Comparison of ENCODE assay signal across 8 cellular contexts in the genomic region with DNA sequence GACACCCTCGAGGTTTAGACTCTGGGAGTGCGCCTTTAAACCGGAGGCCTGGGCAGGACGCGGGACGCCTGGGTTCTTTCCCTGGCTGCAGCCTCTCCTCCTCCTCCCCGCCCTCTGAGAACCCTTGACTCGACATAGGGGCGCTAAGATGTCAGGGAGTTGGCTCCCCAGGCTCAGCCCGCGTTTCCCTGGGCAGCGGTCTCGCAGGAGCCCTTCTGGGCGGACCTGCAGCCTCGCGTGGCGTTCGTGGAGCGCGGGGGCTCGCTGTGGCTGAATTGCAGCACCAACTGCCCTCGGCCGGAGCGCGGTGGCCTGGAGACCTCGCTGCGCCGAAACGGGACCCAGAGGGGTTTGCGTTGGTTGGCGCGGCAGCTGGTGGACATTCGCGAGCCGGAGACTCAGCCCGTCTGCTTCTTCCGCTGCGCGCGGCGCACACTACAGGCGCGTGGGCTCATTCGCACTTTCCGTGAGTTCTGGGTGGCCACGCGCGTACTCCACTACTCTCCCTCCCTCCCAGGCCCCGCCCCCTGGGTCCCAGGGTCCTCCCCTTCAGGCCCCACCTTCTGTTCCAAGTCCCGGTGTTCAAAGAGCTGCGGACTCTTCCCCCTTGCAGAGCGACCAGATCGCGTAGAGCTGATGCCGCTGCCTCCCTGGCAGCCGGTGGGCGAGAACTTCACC. TPM values are rescaled to one million over a fixed set of nuclear protein-coding genes. Genes with fewer than 3 reads are reported as not detected.
A peak's percentile ranks its signal among the peaks of the same experiment; 100 is the strongest.
DNase-seq lines count a peak whose midpoint lies in the region; ATAC-seq, FAIRE-seq and TF ChIP-seq lines count a peak whose summit lies in the region.

No MANE protein-coding gene starts in this region.

- DNase-seq in AG08396 (ENCODE audit: low spot score) (peak; percentile 85), H54 (ENCODE audit: insufficient read length, low spot score) (no peak), bronchial epithelial cell (ENCODE audit: low read depth) (peak; percentile 36), left lobe of liver (ENCODE audit: low spot score) (no peak), epidermal melanocyte (ENCODE audit: insufficient read length, low spot score) (no peak), frontal cortex (ENCODE audit: low spot score in 2 of 2) (no peak)

- no peaks in the 10 kb centered on the region for H3K79me2 ChIP-seq in SU-DHL-6 (ENCODE audit: insufficient read depth, low read length)

- no peaks in the 10 kb centered on the region for H3K36me3 ChIP-seq in SU-DHL-6 (ENCODE audit: low read length)
- H3K36me3 ChIP-seq in bronchial epithelial cell (ENCODE audit: control insufficient read depth, insufficient read depth, low read length): peaks cover 14% of the 10 kb centered on the region

- no peak overlapping the region for H2AFZ ChIP-seq in SU-DHL-6 (ENCODE audit: low read depth, low read length, severe bottlenecking)

- H3K9me3 ChIP-seq in SU-DHL-6 (ENCODE audit: insufficient read depth, low read length): no peaks in the 10 kb centered on the region

- no peak for TF ChIP-seq CTCF in SU-DHL-6 (IDR thresholded peaks at IDR 0.05; ENCODE audit: insufficient read depth, low read length, poor library complexity, severe bottlenecking)
- no peak for TF ChIP-seq CTCF in bronchial epithelial cell (IDR thresholded peaks at IDR 0.05; ENCODE audit: insufficient read depth, low read length, severe bottlenecking)

- no peaks in the 10 kb centered on the region for H3K9me2 ChIP-seq in SU-DHL-6 (replicated peaks; ENCODE audit: insufficient read depth, low read length)

- H3K36me3 Mint-ChIP-seq in stimulated activated memory B cell treated with anti-CD40 and anti-IgM and Interleukin-4, amounts not matched to agents 10 μg/mL and 1 μg/mL and 100 μg/mL, for 72 hours: peaks cover 12% of the 10 kb centered on the region

- H3K27me3 Mint-ChIP-seq in stimulated activated memory B cell treated with anti-CD40 and anti-IgM and Interleukin-4, amounts not matched to agents 10 μg/mL and 1 μg/mL and 100 μg/mL, for 72 hours: peaks cover 79% of the 10 kb centered on the region

- H3K4me3 Mint-ChIP-seq in stimulated activated memory B cell treated with anti-CD40 and anti-IgM and Interleukin-4, amounts not matched to agents 10 μg/mL and 1 μg/mL and 100 μg/mL, for 72 hours: peak overlapping the region; percentile 72

- no peak overlapping the region for H3K27ac ChIP-seq in SU-DHL-6 (ENCODE audit: low read depth, low read length)

- H3F3A ChIP-seq in SU-DHL-6 (ENCODE audit: insufficient read depth): peaks cover 8% of the 10 kb centered on the region

- peaks cover 80% of the 10 kb centered on the region for H3K4me1 Mint-ChIP-seq in stimulated activated memory B cell treated with anti-CD40 and anti-IgM and Interleukin-4, amounts not matched to agents 10 μg/mL and 1 μg/mL and 100 μg/mL, for 72 hours

- peak; percentile 38; the same call in 1 of the 2 replicates for TF ChIP-seq POLR2A in H54 (IDR thresholded peaks at IDR 0.05; ENCODE audit: low read depth, low read length)

- peaks cover 5% of the 10 kb centered on the region for H3K9me3 Mint-ChIP-seq in stimulated activated memory B cell treated with anti-CD40 and anti-IgM and Interleukin-4, amounts not matched to agents 10 μg/mL and 1 μg/mL and 100 μg/mL, for 72 hours

- H3K4me3 ChIP-seq in SU-DHL-6 (ENCODE audit: insufficient read depth, low read length, poor library complexity, severe bottlenecking) (peak overlapping the region; percentile 58), bronchial epithelial cell (ENCODE audit: low read depth, low read length) (peak overlapping the region; percentile 67)

- peak overlapping the region; percentile 80 for H3K4me2 ChIP-seq in SU-DHL-6 (ENCODE audit: low read depth, low read length, poor library complexity, severe bottlenecking)

- FAIRE-seq in H54 (lab: Jason Lieb, UNC) (no peak), bronchial epithelial cell (lab: Jason Lieb, UNC) (no peak), frontal cortex (lab: Jason Lieb, UNC) (no peak)

- ATAC-seq in left lobe of liver: peak; percentile 47
- peak; percentile 29 for ATAC-seq in stimulated activated memory B cell treated with anti-CD40 and anti-IgM and Interleukin-4, amounts not matched to agents 10 μg/mL and 1 μg/mL and 100 μg/mL, for 72 hours

- H3K27ac Mint-ChIP-seq in stimulated activated memory B cell treated with anti-CD40 and anti-IgM and Interleukin-4, amounts not matched to agents 10 μg/mL and 1 μg/mL and 100 μg/mL, for 72 hours: peak overlapping the region; percentile 67

- no peaks in the 10 kb centered on the region for H4K20me1 ChIP-seq in SU-DHL-6 (ENCODE audit: low read depth, low read length)

- H3K27me3 ChIP-seq in SU-DHL-6 (ENCODE audit: low read length): no peaks in the 10 kb centered on the region
- no peaks in the 10 kb centered on the region for H3K27me3 ChIP-seq in bronchial epithelial cell (ENCODE audit: control insufficient read depth, insufficient read depth, low read length)

- H3K9ac ChIP-seq in SU-DHL-6 (ENCODE audit: low read length): peak overlapping the region; percentile 62

RNA-seq across cellular contexts. Expression of a gene that starts 1.3 kb away (rescaled TPM):
- total RNA-seq in bronchial epithelial cell (3.7 and 3.9 TPM in 2 replicates), left lobe of liver (0.30 TPM), frontal cortex (6.1 TPM)

RNA-seq across cellular contexts. Expression of a gene that starts 4.3 kb away (rescaled TPM):
- total RNA-seq in bronchial epithelial cell (4.0 and 10.8 TPM in 2 replicates), left lobe of liver (0.15 TPM), frontal cortex (0.41 TPM)

RNA-seq across cellular contexts. Expression of a gene that starts 18.6 kb away (rescaled TPM):
- 0.26 and 0.53 TPM in 2 replicates for total RNA-seq in bronchial epithelial cell
- total RNA-seq in left lobe of liver: 4.2 TPM
- 1.6 TPM for total RNA-seq in frontal cortex

RNA-seq across cellular contexts. Expression of a gene that starts 20.1 kb away (rescaled TPM):
- total RNA-seq in bronchial epithelial cell (0.79 and 0.90 TPM in 2 replicates), left lobe of liver (5.9 TPM), frontal cortex (0.41 TPM)

RNA-seq across cellular contexts. Expression of a gene that starts 24.8 kb away (rescaled TPM):
- total RNA-seq in bronchial epithelial cell (21.8 and 24.2 TPM in 2 replicates), left lobe of liver (11.0 TPM), frontal cortex (11.4 TPM)

Comparison
In these comparisons a context has a peak if more than half of its experiments do, and no peak if none do; other contexts are left out.
1. DNase-seq: peak in AG08396 (single experiment) and bronchial epithelial cell (single experiment); none in H54 (single experiment), left lobe of liver (single experiment), epidermal melanocyte (single experiment) and frontal cortex (0 of 2).